22 cellular contexts compared by ENCODE assay signal in the genomic region with DNA sequence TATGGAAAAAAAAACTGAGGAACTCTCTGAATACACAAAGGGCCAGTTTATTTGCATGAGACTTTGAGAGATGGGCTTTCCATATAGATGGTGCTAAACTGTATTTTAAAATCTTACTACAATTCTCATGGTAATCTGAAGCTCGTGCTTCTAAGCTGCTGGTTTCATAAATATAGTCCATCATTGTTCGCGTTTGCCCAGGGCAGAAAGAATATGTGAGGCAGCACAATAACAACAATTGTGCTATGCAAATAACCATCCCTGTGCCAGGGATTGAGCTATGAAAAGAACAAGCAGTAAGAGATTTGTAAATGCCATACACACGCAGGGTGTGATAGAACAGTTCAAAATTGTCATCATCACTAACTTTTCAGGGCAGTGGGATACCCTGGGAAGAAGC.
"Had no signal": no experiment of that assay in that cellular context is flagged by ENCODE, and none has a peak within 500 bp of the region (broad histone marks: within the 10 kb centered on the region; RNA-seq: fewer than 3 reads in every experiment).

No MANE protein-coding gene starts in this region.

- H3K27me3 ChIP-seq: body of pancreas, heart left ventricle, pancreas, transverse colon, uterus had no signal

- ATAC-seq: activated CD8-positive, alpha-beta memory T cell treated with anti-CD3 and anti-CD28 coated beads, Interleukin-2, amount 10 ng/mL, durations not matched to agents 7 days and 5 days; activated T-helper 17 cell treated with anti-CD3 and anti-CD28 coated beads, Interleukin-2, amount 50 U/mL, for 72 hours; body of pancreas; heart left ventricle; left ventricle myocardium superior; naive thymus-derived CD8-positive, alpha-beta T cell; pancreas; sciatic nerve; stimulated activated effector memory CD8-positive, alpha-beta T cell treated with anti-CD3 and anti-CD28 coated beads, Interleukin-12 subunit alpha, Interleukin-12 subunit beta, amount 100 ng/mL, for 72 hours; T-helper 17 cell had no signal

- H3K4me3 ChIP-seq: body of pancreas, heart left ventricle, pancreas, smooth muscle cell, transverse colon, uterus had no signal

- H3K27ac ChIP-seq: body of pancreas, heart left ventricle, pancreas, transverse colon, uterus had no signal

- DNase-seq: activated B cell treated with CpG ODN at 0.5 μM for 24 hours; activated CD4-positive, alpha-beta memory T cell treated with anti-CD3 and anti-CD28 coated beads, Interleukin-2, amount 10 ng/mL, durations not matched to agents 7 days and 5 days; activated CD4-positive, alpha-beta T cell treated with anti-CD3 and anti-CD28 coated beads for 48 hours; activated CD8-positive, alpha-beta memory T cell treated with anti-CD3 and anti-CD28 coated beads, Interleukin-2, amount 10 ng/mL, durations not matched to agents 7 days and 5 days; activated naive CD4-positive, alpha-beta T cell treated with Interleukin-2 at 50 U/mL for 16 hours; activated naive CD8-positive, alpha-beta T cell treated with anti-CD3 and anti-CD28 coated beads, Interleukin-2, amount 10 ng/mL, durations not matched to agents 7 days and 5 days; activated T-cell treated with anti-CD3 and anti-CD28 coated beads, Interleukin-2, amount 50 U/mL, for 1 hour; body of pancreas; endodermal cell; heart left ventricle; kidney glomerular epithelial cell; left ventricle myocardium superior; naive thymus-derived CD8-positive, alpha-beta T cell; pancreas; stimulated activated CD4-positive, alpha-beta T cell treated with anti-CD3 and anti-CD28 coated beads, Interleukin-4, amount 100 ng/mL, for 24 hours; T-helper 17 cell; transverse colon; uterus had no signal

- H3K4me1 ChIP-seq: body of pancreas, pancreas, uterus had no signal

- H3K9me3 ChIP-seq: body of pancreas, heart left ventricle, pancreas, transverse colon, uterus had no signal

- H3K36me3 ChIP-seq: heart left ventricle, pancreas, transverse colon, uterus had no signal
